1 cellular context compared by ENCODE assay signal in the genomic region with DNA sequence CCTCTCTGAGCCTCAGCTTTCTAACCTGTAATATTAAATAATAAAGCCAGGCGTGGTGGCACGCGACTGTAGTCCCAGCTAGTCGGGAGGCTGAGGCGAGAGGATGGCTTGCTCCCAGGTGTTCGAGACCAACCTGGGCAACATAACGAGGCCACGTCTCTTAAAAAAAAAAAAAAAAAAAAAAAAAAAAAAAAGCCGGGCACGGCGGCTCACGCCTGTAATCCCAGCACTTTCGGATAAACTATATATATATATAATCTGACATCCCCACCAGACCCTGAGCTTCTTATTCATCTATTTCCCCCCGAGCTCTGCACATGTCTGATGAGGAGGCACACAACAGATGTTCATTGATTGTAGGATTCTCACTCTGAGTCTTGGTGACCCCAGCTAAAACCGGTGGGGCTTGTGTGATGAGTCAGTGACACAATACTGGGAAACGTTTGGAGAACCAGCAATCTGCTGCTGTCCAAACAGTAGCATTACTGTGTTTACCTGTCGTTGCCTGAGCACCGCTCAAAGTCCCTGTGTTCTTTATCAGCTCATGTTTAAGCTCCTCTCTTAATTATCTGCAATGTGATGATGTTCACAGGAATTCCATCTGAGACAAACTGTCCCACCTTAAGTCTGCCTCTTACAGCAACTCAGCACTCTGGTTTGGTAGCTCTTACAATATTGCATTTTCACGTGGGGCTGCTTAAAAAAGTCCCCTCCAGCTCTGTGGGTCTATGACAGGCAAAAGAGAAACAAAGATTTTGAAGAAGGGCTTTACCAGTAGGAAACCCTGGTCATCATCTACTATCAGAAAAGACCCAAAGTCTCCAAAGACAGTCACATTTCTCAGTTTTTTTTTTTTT.
TF ChIP-seq lines count a peak whose summit lies in the region.

No MANE protein-coding gene starts in this region.

TF ChIP-seq in K562, 482 proteins besides CTCF, POLR2A, EP300 and RAD21 (continued from another document and continues in another):
- TF ChIP-seq, protein P1, sequence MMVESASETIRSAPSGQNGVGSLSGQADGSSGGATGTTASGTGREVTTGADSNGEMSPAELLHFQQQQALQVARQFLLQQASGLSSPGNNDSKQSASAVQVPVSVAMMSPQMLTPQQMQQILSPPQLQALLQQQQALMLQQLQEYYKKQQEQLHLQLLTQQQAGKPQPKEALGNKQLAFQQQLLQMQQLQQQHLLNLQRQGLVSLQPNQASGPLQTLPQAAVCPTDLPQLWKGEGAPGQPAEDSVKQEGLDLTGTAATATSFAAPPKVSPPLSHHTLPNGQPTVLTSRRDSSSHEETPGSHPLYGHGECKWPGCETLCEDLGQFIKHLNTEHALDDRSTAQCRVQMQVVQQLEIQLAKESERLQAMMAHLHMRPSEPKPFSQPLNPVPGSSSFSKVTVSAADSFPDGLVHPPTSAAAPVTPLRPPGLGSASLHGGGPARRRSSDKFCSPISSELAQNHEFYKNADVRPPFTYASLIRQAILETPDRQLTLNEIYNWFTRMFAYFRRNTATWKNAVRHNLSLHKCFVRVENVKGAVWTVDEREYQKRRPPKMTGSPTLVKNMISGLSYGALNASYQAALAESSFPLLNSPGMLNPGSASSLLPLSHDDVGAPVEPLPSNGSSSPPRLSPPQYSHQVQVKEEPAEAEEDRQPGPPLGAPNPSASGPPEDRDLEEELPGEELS (CRISPR knock-in tag; IDR thresholded peaks at IDR 0.05; ENCODE audit: borderline replicate concordance) = 0 out of 2 replicates have a peak, but pooled peaks have one; percentile 35
- TF ChIP-seq, protein P2, sequence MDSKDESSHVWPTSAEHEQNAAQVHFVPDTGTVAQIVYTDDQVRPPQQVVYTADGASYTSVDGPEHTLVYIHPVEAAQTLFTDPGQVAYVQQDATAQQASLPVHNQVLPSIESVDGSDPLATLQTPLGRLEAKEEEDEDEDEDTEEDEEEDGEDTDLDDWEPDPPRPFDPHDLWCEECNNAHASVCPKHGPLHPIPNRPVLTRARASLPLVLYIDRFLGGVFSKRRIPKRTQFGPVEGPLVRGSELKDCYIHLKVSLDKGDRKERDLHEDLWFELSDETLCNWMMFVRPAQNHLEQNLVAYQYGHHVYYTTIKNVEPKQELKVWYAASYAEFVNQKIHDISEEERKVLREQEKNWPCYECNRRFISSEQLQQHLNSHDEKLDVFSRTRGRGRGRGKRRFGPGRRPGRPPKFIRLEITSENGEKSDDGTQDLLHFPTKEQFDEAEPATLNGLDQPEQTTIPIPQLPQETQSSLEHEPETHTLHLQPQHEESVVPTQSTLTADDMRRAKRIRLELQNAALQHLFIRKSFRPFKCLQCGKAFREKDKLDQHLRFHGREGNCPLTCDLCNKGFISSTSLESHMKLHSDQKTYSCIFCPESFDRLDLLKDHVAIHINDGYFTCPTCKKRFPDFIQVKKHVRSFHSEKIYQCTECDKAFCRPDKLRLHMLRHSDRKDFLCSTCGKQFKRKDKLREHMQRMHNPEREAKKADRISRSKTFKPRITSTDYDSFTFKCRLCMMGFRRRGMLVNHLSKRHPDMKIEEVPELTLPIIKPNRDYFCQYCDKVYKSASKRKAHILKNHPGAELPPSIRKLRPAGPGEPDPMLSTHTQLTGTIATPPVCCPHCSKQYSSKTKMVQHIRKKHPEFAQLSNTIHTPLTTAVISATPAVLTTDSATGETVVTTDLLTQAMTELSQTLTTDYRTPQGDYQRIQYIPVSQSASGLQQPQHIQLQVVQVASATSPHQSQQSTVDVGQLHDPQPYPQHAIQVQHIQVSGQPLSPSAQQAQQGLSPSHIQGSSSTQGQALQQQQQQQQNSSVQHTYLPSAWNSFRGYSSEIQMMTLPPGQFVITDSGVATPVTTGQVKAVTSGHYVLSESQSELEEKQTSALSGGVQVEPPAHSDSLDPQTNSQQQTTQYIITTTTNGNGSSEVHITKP (IDR thresholded peaks at IDR 0.05; ENCODE audit: partially characterized antibody) = peak; percentile 58
- no peak for TF ChIP-seq TCFL5 (CRISPR knock-in tag; conservative IDR thresholded peaks at IDR 0.05)
- TF ChIP-seq ZNF239 (CRISPR knock-in tag; IDR thresholded peaks at IDR 0.05) = no peak
- no peak for TF ChIP-seq BRD4 (IDR thresholded peaks at IDR 0.05)
- no peak for TF ChIP-seq NUFIP1 (IDR thresholded peaks at IDR 0.05; ENCODE audit: partially characterized antibody)
- peak; percentile 11 for TF ChIP-seq NEUROD1 (IDR thresholded peaks at IDR 0.05; ENCODE audit: borderline replicate concordance, low read depth, low read length, partially characterized antibody)
- peak; percentile 84; the same call in 1 of the 2 replicates for TF ChIP-seq JUND (IDR thresholded peaks at IDR 0.05; ENCODE audit: borderline replicate concordance, low read depth, low read length)
- TF ChIP-seq JUND (tag; IDR thresholded peaks at IDR 0.05; ENCODE audit: borderline replicate concordance, low read depth, low read length) = no peak; the same call in 2 of the 3 replicates
- no peak for TF ChIP-seq ZNF583 (CRISPR knock-in tag; IDR thresholded peaks at IDR 0.05)
- no peak for TF ChIP-seq MCM7 (IDR thresholded peaks at IDR 0.05)
- TF ChIP-seq SUPT5H (IDR thresholded peaks at IDR 0.05) = no peak
- TF ChIP-seq, protein P3, sequence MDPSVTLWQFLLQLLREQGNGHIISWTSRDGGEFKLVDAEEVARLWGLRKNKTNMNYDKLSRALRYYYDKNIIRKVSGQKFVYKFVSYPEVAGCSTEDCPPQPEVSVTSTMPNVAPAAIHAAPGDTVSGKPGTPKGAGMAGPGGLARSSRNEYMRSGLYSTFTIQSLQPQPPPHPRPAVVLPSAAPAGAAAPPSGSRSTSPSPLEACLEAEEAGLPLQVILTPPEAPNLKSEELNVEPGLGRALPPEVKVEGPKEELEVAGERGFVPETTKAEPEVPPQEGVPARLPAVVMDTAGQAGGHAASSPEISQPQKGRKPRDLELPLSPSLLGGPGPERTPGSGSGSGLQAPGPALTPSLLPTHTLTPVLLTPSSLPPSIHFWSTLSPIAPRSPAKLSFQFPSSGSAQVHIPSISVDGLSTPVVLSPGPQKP (CRISPR knock-in tag; IDR thresholded peaks at IDR 0.05) = no peak
- TF ChIP-seq CEBPG (CRISPR knock-in tag; IDR thresholded peaks at IDR 0.05) = no peak
- no peak for TF ChIP-seq CEBPG (tag; conservative IDR thresholded peaks at IDR 0.05 in 1 of 2, IDR thresholded peaks at IDR 0.05 in 1 of 2)
- no peak for TF ChIP-seq NR2F6 (CRISPR knock-in tag; IDR thresholded peaks at IDR 0.05)
- TF ChIP-seq ELF2 (CRISPR knock-in tag; IDR thresholded peaks at IDR 0.05) = no peak
- TF ChIP-seq NR1H2 (CRISPR knock-in tag; IDR thresholded peaks at IDR 0.05) = no peak
- TF ChIP-seq, protein P4, sequence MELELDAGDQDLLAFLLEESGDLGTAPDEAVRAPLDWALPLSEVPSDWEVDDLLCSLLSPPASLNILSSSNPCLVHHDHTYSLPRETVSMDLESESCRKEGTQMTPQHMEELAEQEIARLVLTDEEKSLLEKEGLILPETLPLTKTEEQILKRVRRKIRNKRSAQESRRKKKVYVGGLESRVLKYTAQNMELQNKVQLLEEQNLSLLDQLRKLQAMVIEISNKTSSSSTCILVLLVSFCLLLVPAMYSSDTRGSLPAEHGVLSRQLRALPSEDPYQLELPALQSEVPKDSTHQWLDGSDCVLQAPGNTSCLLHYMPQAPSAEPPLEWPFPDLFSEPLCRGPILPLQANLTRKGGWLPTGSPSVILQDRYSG (tag; conservative IDR thresholded peaks at IDR 0.05; ENCODE audit: low read depth) = no peak
- no peak for TF ChIP-seq PURB (CRISPR knock-in tag; IDR thresholded peaks at IDR 0.05; ENCODE audit: low read depth)
- peak; percentile 0 for TF ChIP-seq TBP (optimal IDR thresholded peaks at IDR 0.05; ENCODE audit: low read depth, low read length)
- TF ChIP-seq, protein P5, sequence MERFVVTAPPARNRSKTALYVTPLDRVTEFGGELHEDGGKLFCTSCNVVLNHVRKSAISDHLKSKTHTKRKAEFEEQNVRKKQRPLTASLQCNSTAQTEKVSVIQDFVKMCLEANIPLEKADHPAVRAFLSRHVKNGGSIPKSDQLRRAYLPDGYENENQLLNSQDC (CRISPR knock-in tag; IDR thresholded peaks at IDR 0.05) = no peak
- peak; percentile 70 for TF ChIP-seq TEAD4 (IDR thresholded peaks at IDR 0.05; ENCODE audit: low read length)
- no peak for TF ChIP-seq TEAD4 (CRISPR knock-in tag; IDR thresholded peaks at IDR 0.05; ENCODE audit: borderline replicate concordance)
- no peak for TF ChIP-seq TEAD1 (CRISPR knock-in tag; IDR thresholded peaks at IDR 0.05)
- TF ChIP-seq POLR2B (IDR thresholded peaks at IDR 0.05; ENCODE audit: low read depth, partially characterized antibody) = no peak
- peak; percentile 27 for TF ChIP-seq MEIS2 (IDR thresholded peaks at IDR 0.05; ENCODE audit: partially characterized antibody)
- no peak for TF ChIP-seq BDP1 (IDR thresholded peaks at IDR 0.05; ENCODE audit: insufficient read depth, insufficient read length)
- peak; percentile 35; the same call in 1 of the 2 replicates for TF ChIP-seq FOSL1 (tag; conservative IDR thresholded peaks at IDR 0.05)
- TF ChIP-seq NFE2L1 (tag; IDR thresholded peaks at IDR 0.05; ENCODE audit: borderline replicate concordance, low read depth) = no peak
- no peak for TF ChIP-seq ZNF76 (CRISPR knock-in tag; IDR thresholded peaks at IDR 0.05; ENCODE audit: borderline replicate concordance)
- no peak for TF ChIP-seq ZNF830 (CRISPR knock-in tag; IDR thresholded peaks at IDR 0.05)
- no peak for TF ChIP-seq PHF20 (IDR thresholded peaks at IDR 0.05; ENCODE audit: partially characterized antibody)
- no peak for TF ChIP-seq MECOM (CRISPR knock-in tag; IDR thresholded peaks at IDR 0.05)
- TF ChIP-seq SOX6 (IDR thresholded peaks at IDR 0.05) = peak; percentile 48; the same call in 1 of the 2 replicates
- TF ChIP-seq U2AF1 (optimal IDR thresholded peaks at IDR 0.05; ENCODE audit: low read depth, low read length) = no peak
- no peak for TF ChIP-seq MED1 (CRISPR knock-in tag; IDR thresholded peaks at IDR 0.05; ENCODE audit: borderline replicate concordance)
- no peak for TF ChIP-seq HCFC1 (IDR thresholded peaks at IDR 0.05; ENCODE audit: low read depth, low read length)
- no peak for TF ChIP-seq OTX1 (CRISPR knock-in tag; IDR thresholded peaks at IDR 0.05)
- no peak for TF ChIP-seq GATAD2B (IDR thresholded peaks at IDR 0.05; ENCODE audit: borderline replicate concordance)
- TF ChIP-seq, protein P6, sequence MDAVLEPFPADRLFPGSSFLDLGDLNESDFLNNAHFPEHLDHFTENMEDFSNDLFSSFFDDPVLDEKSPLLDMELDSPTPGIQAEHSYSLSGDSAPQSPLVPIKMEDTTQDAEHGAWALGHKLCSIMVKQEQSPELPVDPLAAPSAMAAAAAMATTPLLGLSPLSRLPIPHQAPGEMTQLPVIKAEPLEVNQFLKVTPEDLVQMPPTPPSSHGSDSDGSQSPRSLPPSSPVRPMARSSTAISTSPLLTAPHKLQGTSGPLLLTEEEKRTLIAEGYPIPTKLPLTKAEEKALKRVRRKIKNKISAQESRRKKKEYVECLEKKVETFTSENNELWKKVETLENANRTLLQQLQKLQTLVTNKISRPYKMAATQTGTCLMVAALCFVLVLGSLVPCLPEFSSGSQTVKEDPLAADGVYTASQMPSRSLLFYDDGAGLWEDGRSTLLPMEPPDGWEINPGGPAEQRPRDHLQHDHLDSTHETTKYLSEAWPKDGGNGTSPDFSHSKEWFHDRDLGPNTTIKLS (IDR thresholded peaks at IDR 0.05; ENCODE audit: borderline replicate concordance, low read depth) = no peak; the same call in 1 of the 2 replicates
- TF ChIP-seq HEY1 (CRISPR knock-in tag; IDR thresholded peaks at IDR 0.05; ENCODE audit: borderline replicate concordance) = no peak
- no peak for TF ChIP-seq ZBED1 (IDR thresholded peaks at IDR 0.05)
- no peak for TF ChIP-seq TOE1 (IDR thresholded peaks at IDR 0.05; ENCODE audit: borderline replicate concordance)
- no peak for TF ChIP-seq TOE1 (CRISPR knock-in tag; IDR thresholded peaks at IDR 0.05; ENCODE audit: borderline replicate concordance, low read depth)
- no peak; the same call in 1 of the 2 replicates for TF ChIP-seq ZC3H4 (CRISPR knock-in tag; IDR thresholded peaks at IDR 0.05; ENCODE audit: borderline replicate concordance)
- TF ChIP-seq ZBTB7A (IDR thresholded peaks at IDR 0.05; ENCODE audit: borderline replicate concordance, control insufficient read depth, low read depth, low read length) = 0 out of 2 replicates have a peak, but pooled peaks have one; percentile 46
- TF ChIP-seq ARID1B (IDR thresholded peaks at IDR 0.05) = peak; percentile 80
- no peak for TF ChIP-seq TAF15 (IDR thresholded peaks at IDR 0.05; ENCODE audit: low read depth, low read length)
- TF ChIP-seq NFE2 (IDR thresholded peaks at IDR 0.05; ENCODE audit: low read depth) = no peak
- TF ChIP-seq RBM22 (IDR thresholded peaks at IDR 0.05; ENCODE audit: low read depth, low read length, poor library complexity, severe bottlenecking) = no peak
- TF ChIP-seq CCNT2 (IDR thresholded peaks at IDR 0.05; ENCODE audit: borderline replicate concordance, extremely low read depth, insufficient read length, low read depth, low read length) = peak; percentile 17
- peak; percentile 46; the same call in 1 of the 2 replicates for TF ChIP-seq HDAC2 (IDR thresholded peaks at IDR 0.05)
- no peak for TF ChIP-seq NFATC3 (IDR thresholded peaks at IDR 0.05)
- no peak for TF ChIP-seq THRAP3 (IDR thresholded peaks at IDR 0.05; ENCODE audit: borderline replicate concordance)
- TF ChIP-seq PHB2 (IDR thresholded peaks at IDR 0.05; ENCODE audit: low read depth) = no peak
- 0 out of 2 replicates have a peak, but pooled peaks have one; percentile 11 for TF ChIP-seq ZNF24 (IDR thresholded peaks at IDR 0.05)
- TF ChIP-seq NRF1 (conservative IDR thresholded peaks at IDR 0.05 in 1 of 2, IDR thresholded peaks at IDR 0.05 in 1 of 2) = 0 out of 4 replicates have a peak, but pooled peaks of 1 of the 2 experiments have one; percentile 8
- no peak for TF ChIP-seq ESRRB (CRISPR knock-in tag; IDR thresholded peaks at IDR 0.05; ENCODE audit: borderline replicate concordance)
- TF ChIP-seq ZNF778 (CRISPR knock-in tag; IDR thresholded peaks at IDR 0.05) = no peak
- TF ChIP-seq, protein P7, sequence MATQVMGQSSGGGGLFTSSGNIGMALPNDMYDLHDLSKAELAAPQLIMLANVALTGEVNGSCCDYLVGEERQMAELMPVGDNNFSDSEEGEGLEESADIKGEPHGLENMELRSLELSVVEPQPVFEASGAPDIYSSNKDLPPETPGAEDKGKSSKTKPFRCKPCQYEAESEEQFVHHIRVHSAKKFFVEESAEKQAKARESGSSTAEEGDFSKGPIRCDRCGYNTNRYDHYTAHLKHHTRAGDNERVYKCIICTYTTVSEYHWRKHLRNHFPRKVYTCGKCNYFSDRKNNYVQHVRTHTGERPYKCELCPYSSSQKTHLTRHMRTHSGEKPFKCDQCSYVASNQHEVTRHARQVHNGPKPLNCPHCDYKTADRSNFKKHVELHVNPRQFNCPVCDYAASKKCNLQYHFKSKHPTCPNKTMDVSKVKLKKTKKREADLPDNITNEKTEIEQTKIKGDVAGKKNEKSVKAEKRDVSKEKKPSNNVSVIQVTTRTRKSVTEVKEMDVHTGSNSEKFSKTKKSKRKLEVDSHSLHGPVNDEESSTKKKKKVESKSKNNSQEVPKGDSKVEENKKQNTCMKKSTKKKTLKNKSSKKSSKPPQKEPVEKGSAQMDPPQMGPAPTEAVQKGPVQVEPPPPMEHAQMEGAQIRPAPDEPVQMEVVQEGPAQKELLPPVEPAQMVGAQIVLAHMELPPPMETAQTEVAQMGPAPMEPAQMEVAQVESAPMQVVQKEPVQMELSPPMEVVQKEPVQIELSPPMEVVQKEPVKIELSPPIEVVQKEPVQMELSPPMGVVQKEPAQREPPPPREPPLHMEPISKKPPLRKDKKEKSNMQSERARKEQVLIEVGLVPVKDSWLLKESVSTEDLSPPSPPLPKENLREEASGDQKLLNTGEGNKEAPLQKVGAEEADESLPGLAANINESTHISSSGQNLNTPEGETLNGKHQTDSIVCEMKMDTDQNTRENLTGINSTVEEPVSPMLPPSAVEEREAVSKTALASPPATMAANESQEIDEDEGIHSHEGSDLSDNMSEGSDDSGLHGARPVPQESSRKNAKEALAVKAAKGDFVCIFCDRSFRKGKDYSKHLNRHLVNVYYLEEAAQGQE (CRISPR knock-in tag; IDR thresholded peaks at IDR 0.05; ENCODE audit: low read depth) = no peak
